25 cellular contexts compared by ENCODE assay signal in the genomic region with DNA sequence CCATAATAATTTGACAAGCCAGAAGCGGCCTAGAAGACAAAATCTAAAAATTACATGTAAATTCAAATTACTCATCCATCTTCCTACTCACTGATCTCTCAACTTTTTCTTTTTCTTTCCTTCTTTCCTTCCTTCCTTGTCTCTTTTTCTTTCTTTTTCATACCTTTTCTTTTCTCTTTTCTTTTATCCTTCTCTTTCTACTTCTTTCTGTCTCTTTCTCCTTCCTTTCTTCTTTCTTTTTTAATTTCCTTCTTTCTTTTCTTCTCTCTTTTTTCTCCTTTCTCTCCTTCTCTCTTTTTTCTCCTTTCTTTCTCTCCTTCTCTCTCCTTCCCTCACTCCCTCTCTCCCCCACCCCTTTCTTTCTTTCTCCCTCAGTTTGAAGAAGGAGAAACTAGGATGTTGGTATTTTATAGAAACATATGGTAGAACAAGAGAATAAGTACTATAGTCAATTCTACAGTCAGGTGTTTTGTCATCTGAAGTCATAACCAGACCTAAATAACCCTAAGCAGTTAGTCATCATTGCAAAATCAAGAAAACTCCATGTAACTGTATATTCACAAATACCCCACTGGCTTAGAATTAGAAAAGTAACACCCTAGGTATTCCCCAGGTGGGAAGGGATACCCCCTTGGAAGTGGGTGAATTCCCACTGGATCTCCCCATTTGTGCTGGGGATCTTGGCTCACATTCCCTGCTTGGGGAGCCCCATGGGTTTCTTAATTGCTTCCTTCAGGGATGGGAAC. TPM values are rescaled to one million over a fixed set of nuclear protein-coding genes. Genes with fewer than 3 reads are reported as not detected.
DNase-seq lines count a peak whose midpoint lies in the region; ATAC-seq, FAIRE-seq and TF ChIP-seq lines count a peak whose summit lies in the region.
"Had no signal": no experiment of that assay in that cellular context is flagged by ENCODE, and none has a peak within 500 bp of the region (broad histone marks: within the 10 kb centered on the region; RNA-seq: fewer than 3 reads in every experiment).

No MANE protein-coding gene starts in this region.

- H2AFZ ChIP-seq in GM23248: no peak overlapping the region

- in situ Hi-C loops in GM23248 (cut with MboI): no loop called here

- peaks cover 9% of the 10 kb centered on the region; the same call in 1 of the 2 replicates for H3F3A ChIP-seq in GM23248 (ENCODE audit: insufficient read depth)

- no peak overlapping the region for H3K4me3 ChIP-seq in epithelial cell of esophagus (ENCODE audit: low read length)
- no peak overlapping the region for H3K4me3 ChIP-seq in kidney (ENCODE audit: low read length in 2 of 2)
- H3K4me3 ChIP-seq in GM23248: no peak overlapping the region
- H3K4me3 ChIP-seq: cardiac muscle cell had no signal

- intact Hi-C loops in kidney (cut with DNase I): no loop called here

- WGBS in GM23248 (ENCODE audit: low coverage in 1 of 2, low lambda C conversion rate in 2 of 2, missing lambda C conversion rate in 2 of 2), 2 experiments: 94 to 100% methylated on average over 1 of the region's 1 CpG

- H3K36me3 ChIP-seq in kidney (ENCODE audit: control insufficient read depth in 1 of 2, insufficient read depth in 2 of 2, low read length in 2 of 2) (no peaks in the 10 kb centered on the region), GM23248 (ENCODE audit: low read depth) (no peaks in the 10 kb centered on the region)
- H3K36me3 ChIP-seq: cardiac muscle cell had no signal

- H3K9me3 ChIP-seq in kidney (ENCODE audit: control insufficient read depth in 1 of 2, low read length in 2 of 2): no peaks in the 10 kb centered on the region
- no peaks in the 10 kb centered on the region for H3K9me3 ChIP-seq in GM23248 (ENCODE audit: low read depth)
- H3K9me3 ChIP-seq: SK-N-SH had no signal

- DNase-seq in DMS53 (lab: John Stamatoyannopoulos, UW): peak; percentile 62
- peak; percentile 62 for DNase-seq in epithelial cell of esophagus (ENCODE audit: low read depth)
- no peak for DNase-seq in kidney
- no peak for DNase-seq in NCI-H510A (lab: John Stamatoyannopoulos, UW)
- no peak for DNase-seq in GM23248
- DNase-seq: activated CD4-positive, alpha-beta T cell treated with anti-CD3 and anti-CD28 coated beads, Interleukin-2, amount 50 U/mL, for 4 hours; activated CD8-positive, alpha-beta memory T cell treated with anti-CD3 and anti-CD28 coated beads, Interleukin-2, amount 50 U/mL, for 48 hours; activated naive CD4-positive, alpha-beta T cell; amniotic stem cell; foreskin melanocyte; hypothalamus; islet precursor cell; NCI-H1694; NCI-H226; occipital lobe; retina; SK-N-SH; stimulated activated CD4-positive, alpha-beta T cell treated with anti-CD3 and anti-CD28 coated beads, Interleukin-4, amount 100 ng/mL, for 24 hours; trophoblast cell had no signal

- no peak overlapping the region for H3K9ac ChIP-seq in kidney (ENCODE audit: low read length in 2 of 2)
- H3K9ac ChIP-seq in GM23248: no peak overlapping the region
- H3K9ac ChIP-seq: SK-N-SH had no signal

- ATAC-seq in GM19035 (IDR thresholded peaks at IDR 0.05; ENCODE audit: unreplicated experiment) (peak; percentile 43), HG03457 (IDR thresholded peaks at IDR 0.05; ENCODE audit: unreplicated experiment) (peak; percentile 4)

- no peaks in the 10 kb centered on the region for H3K79me2 ChIP-seq in GM23248 (ENCODE audit: insufficient read depth)

- TF ChIP-seq CTCF in epithelial cell of esophagus (IDR thresholded peaks at IDR 0.05; ENCODE audit: insufficient read depth, low read depth, low read length, missing control alignments) (no peak), kidney (IDR thresholded peaks at IDR 0.05; ENCODE audit: borderline replicate concordance, extremely low read depth, insufficient read depth) (no peak)

- H3K9me2 ChIP-seq in GM23248 (ENCODE audit: insufficient read depth): no peaks in the 10 kb centered on the region
- H3K9me2 ChIP-seq: SK-N-SH had no signal

- no peak overlapping the region for H3K4me2 ChIP-seq in GM23248 (ENCODE audit: unreplicated experiment)
- H3K4me2 ChIP-seq: SK-N-SH had no signal

- no peak overlapping the region for H3K27ac ChIP-seq in kidney (ENCODE audit: low read depth in 2 of 2, low read length in 2 of 2)
- no peak overlapping the region for H3K27ac ChIP-seq in GM23248
- H3K27ac ChIP-seq: cardiac muscle cell, epithelial cell of prostate had no signal

- no peaks in the 10 kb centered on the region for H3K27me3 ChIP-seq in GM23248 (replicated peaks; ENCODE audit: insufficient read depth)
- H3K27me3 ChIP-seq: cardiac muscle cell had no signal

- H4K20me1 ChIP-seq in GM23248 (ENCODE audit: insufficient read depth): no peaks in the 10 kb centered on the region

- FAIRE-seq in kidney (lab: Jason Lieb, UNC): no peak
- FAIRE-seq: H1, RCC 7860 had no signal

- no peaks in the 10 kb centered on the region for H3K4me1 ChIP-seq in kidney (ENCODE audit: control insufficient read depth in 1 of 2, insufficient read depth in 1 of 2, low read depth in 1 of 2, low read length in 2 of 2)
- H3K4me1 ChIP-seq in GM23248 (ENCODE audit: insufficient read depth): peaks cover 22% of the 10 kb centered on the region

RNA-seq across cellular contexts. Expression of a gene that starts 46.1 kb away (rescaled TPM):
- total RNA-seq in kidney: 213 TPM
- 10.3 TPM for polyA plus RNA-seq in kidney (ENCODE audit: insufficient read depth, low read depth, low replicate concordance)
- 9.9 and 11.9 TPM in 2 replicates for total RNA-seq in GM23248 (2014; rRNA removed; shearing (Covaris generic))
- polyA plus RNA-seq in GM23248 (2016; fragmentation: Nextera tagmentation; extraction: Ambion mirVana): 3.3 and 3.4 TPM in 2 replicates

Comparison
In these comparisons a context has a peak if more than half of its experiments do, and no peak if none do; other contexts are left out.
1. DNase-seq: peak in DMS53 (single experiment) and epithelial cell of esophagus (single experiment); none in kidney (single experiment), NCI-H510A (single experiment) and GM23248 (single experiment).
2. RNA of a gene that starts 46.1 kb away (total RNA-seq): 213 TPM in kidney (single experiment); 9.9 to 11.9 TPM in GM23248; every median in the first group is over 10 times any median in the second.